Comparison of ENCODE assay signal across 8 cellular contexts in the genomic region with DNA sequence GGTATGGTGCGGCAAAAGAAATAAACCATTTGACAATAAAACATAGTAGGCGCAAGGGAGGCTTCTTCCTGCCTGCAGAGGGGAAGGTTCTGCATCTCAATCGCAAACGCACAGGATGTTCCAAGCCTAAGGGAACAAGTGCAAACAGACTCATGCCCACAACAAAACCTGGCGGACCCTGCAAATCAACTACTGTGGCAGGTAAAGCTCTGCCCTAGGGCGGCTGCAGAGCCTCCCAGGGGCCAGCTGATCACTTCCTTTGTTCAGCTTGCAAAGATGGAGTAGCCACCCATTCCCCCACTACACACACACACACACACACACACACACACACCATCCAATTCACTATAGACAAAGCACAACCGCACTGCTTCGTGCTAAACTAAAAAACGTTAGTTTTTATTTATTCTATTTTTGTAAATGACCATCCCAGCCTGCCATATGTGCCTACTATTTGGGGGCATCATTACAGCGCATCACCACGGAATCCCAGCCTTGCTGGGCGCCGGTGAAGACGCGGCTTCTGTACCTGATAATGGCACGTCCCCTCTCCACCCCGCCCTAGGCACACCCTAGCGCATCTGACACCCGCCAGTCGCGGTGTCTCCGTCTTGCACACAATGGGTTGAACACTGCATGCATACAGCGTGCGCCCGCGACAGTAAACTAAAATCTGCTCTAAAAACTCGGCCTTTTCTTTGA. TPM values are rescaled to one million over a fixed set of nuclear protein-coding genes. Genes with fewer than 3 reads are reported as not detected.
DNase-seq lines count a peak whose midpoint lies in the region; ATAC-seq lines count a peak whose summit lies in the region.

No MANE protein-coding gene starts in this region.

- no peaks in the 10 kb centered on the region for H3K36me3 Mint-ChIP-seq in T-cell

- H3K27me3 ChIP-seq in right cardiac atrium (ENCODE audit: control insufficient read depth, insufficient read depth): no peaks in the 10 kb centered on the region

- H3K9me3 ChIP-seq in right cardiac atrium (ENCODE audit: control insufficient read depth, low read length): no peaks in the 10 kb centered on the region

- H3K4me3 Mint-ChIP-seq in T-cell: peak overlapping the region; percentile 64 to 88 (median 70)

- CTCF ChIA-PET in T-cell (lab: Charles Lee): no interaction called here

- no peak for ATAC-seq in T-cell (replicated peaks in 1 of 4)
- no peak for ATAC-seq in right cardiac atrium
- ATAC-seq in HG03354 (IDR thresholded peaks at IDR 0.05; ENCODE audit: poor library complexity, severe bottlenecking, unreplicated experiment): no peak

- no peaks in the 10 kb centered on the region for H3K9me3 Mint-ChIP-seq in T-cell

- DNase-seq in NCI-H1092 treated with DMSO at 0.1 percent for 48 hours (lab: John Stamatoyannopoulos, UW) (peak; percentile 52), NCI-H1092 (lab: John Stamatoyannopoulos, UW) (no peak), T-cell (no peak), right cardiac atrium (peak in 1 of 3 donors; percentile 44), GM03348 (ENCODE audit: low spot score) (no peak), NAMALWA (ENCODE audit: low spot score) (no peak)

- 14% methylated on average over 27 of the region's 27 CpGs for WGBS in right cardiac atrium

- H3K27me3 Mint-ChIP-seq in T-cell: peaks cover 64 to 71% of the 10 kb centered on the region in 2 donors

- POLR2A ChIA-PET in T-cell (lab: Charles Lee): no interaction called here

- intact Hi-C loops in right cardiac atrium (cut with DNase I): loop anchor here (2.0 to 10.0 kb wide), 5 partner anchors 53 to 125 kb away; partner anchors contain the start of gene DPYSL3 (in 1 of the 4)

- no peak overlapping the region for H3K27ac Mint-ChIP-seq in T-cell

- no peaks in the 10 kb centered on the region for H3K4me1 ChIP-seq in right cardiac atrium (ENCODE audit: control insufficient read depth, insufficient read depth, low read length)

- peaks cover 14 to 15% (median 15%) of the 10 kb centered on the region in 3 donors for H3K4me1 Mint-ChIP-seq in T-cell

- H3K27ac ChIP-seq in right cardiac atrium (ENCODE audit: low read length) (no peak overlapping the region), skin epidermis (peak overlapping the region in 5 of 21 experiments; percentile 75 to 91 (median 84))

- H3K4me3 ChIP-seq in right cardiac atrium (ENCODE audit: low read length): peak overlapping the region; percentile 65
- peak overlapping the region; percentile 37 to 61 (median 57) for H3K4me3 ChIP-seq in skin epidermis

RNA-seq across cellular contexts. Expression of gene DPYSL3, which starts 57.6 kb away (rescaled TPM):
- total RNA-seq in T-cell (under 1 TPM; 0.09 to 0.68 (median 0.54) TPM), right cardiac atrium (10 to 100 TPM; 40.9 to 95.1 (median 54.3) TPM)
- 23.2 TPM for polyA plus RNA-seq in right cardiac atrium

Comparison
In these comparisons a context has a peak if more than half of its experiments do, and no peak if none do; other contexts are left out.
1. RNA of gene DPYSL3, which starts 57.6 kb away (total RNA-seq): 40.9 to 95.1 TPM in right cardiac atrium; 0.09 to 0.68 TPM in T-cell; every median in the first group is over 10 times any median in the second.